Comparison of ENCODE assay signal across 1 cellular context in genomic region chr1:151547119-151547899, GRCh38.
A peak's percentile ranks its signal among the peaks of the same experiment; 100 is the strongest.
TF ChIP-seq lines count a peak whose summit lies in the region.

No MANE protein-coding gene starts in this region.

TF ChIP-seq in HepG2, 621 proteins besides CTCF, POLR2A, EP300 and RAD21 (continued from another document and continues in another):
- TF ChIP-seq ZSCAN20 (CRISPR knock-in tag; IDR thresholded peaks at IDR 0.05; ENCODE audit: borderline replicate concordance) (no peak), ZMYM4 (CRISPR knock-in tag; IDR thresholded peaks at IDR 0.05) (peak; percentile 76), IRF1 (CRISPR knock-in tag; IDR thresholded peaks at IDR 0.05; ENCODE audit: low read depth) (no peak), HNRNPUL1 (IDR thresholded peaks at IDR 0.05; ENCODE audit: low read depth, low read length) (no peak), ETS1 (CRISPR knock-in tag; IDR thresholded peaks at IDR 0.05) (no peak), GZF1 (CRISPR knock-in tag; IDR thresholded peaks at IDR 0.05) (no peak), XBP1 (CRISPR knock-in tag; IDR thresholded peaks at IDR 0.05) (no peak), RFX1 (IDR thresholded peaks at IDR 0.05) (no peak), KLF13 (CRISPR knock-in tag; IDR thresholded peaks at IDR 0.05) (no peak), ELF3 (CRISPR knock-in tag; IDR thresholded peaks at IDR 0.05) (peak; percentile 90), ELF4 (CRISPR knock-in tag; IDR thresholded peaks at IDR 0.05; ENCODE audit: borderline replicate concordance) (no peak), MIXL1 (CRISPR knock-in tag; IDR thresholded peaks at IDR 0.05) (peak; percentile 92), SNAPC4 (CRISPR knock-in tag; IDR thresholded peaks at IDR 0.05) (no peak), ELK4 (CRISPR knock-in tag; IDR thresholded peaks at IDR 0.05; ENCODE audit: borderline replicate concordance) (no peak), ZNF761 (CRISPR knock-in tag; conservative IDR thresholded peaks at IDR 0.05) (0 out of 2 replicates have a peak, but pooled peaks have one; percentile 61), MEIS2 (CRISPR knock-in tag; IDR thresholded peaks at IDR 0.05) (no peak), SRF (IDR thresholded peaks at IDR 0.05; ENCODE audit: low read depth, low read length) (0 out of 2 replicates have a peak, but pooled peaks have one; percentile 5), CREB3 (CRISPR knock-in tag; IDR thresholded peaks at IDR 0.05) (no peak), ZBTB25 (CRISPR knock-in tag; IDR thresholded peaks at IDR 0.05) (peak; percentile 58; the same call in 1 of the 2 replicates), ZNF121 (CRISPR knock-in tag; IDR thresholded peaks at IDR 0.05) (peak; percentile 31; the same call in 1 of the 2 replicates), ZNF597 (CRISPR knock-in tag; IDR thresholded peaks at IDR 0.05) (no peak), MYC (CRISPR knock-in tag; IDR thresholded peaks at IDR 0.05; ENCODE audit: borderline replicate concordance) (peak; percentile 93), DNMT1 (CRISPR knock-in tag; IDR thresholded peaks at IDR 0.05) (no peak), SYNCRIP (IDR thresholded peaks at IDR 0.05; ENCODE audit: insufficient read depth, low read depth, low read length) (no peak), ZNF749 (CRISPR knock-in tag; IDR thresholded peaks at IDR 0.05; ENCODE audit: borderline replicate concordance) (no peak), HNF1A (IDR thresholded peaks at IDR 0.05; ENCODE audit: low read depth) (peak; percentile 36; the same call in 1 of the 2 replicates), HNF1A (CRISPR knock-in tag; IDR thresholded peaks at IDR 0.05; ENCODE audit: borderline replicate concordance) (0 out of 2 replicates have a peak, but pooled peaks have one; percentile 28), ZNF563 (CRISPR knock-in tag; IDR thresholded peaks at IDR 0.05) (no peak), TP53 (CRISPR knock-in tag; conservative IDR thresholded peaks at IDR 0.05) (no peak), FOXP4 (CRISPR knock-in tag; IDR thresholded peaks at IDR 0.05) (peak; percentile 76), ZNF17 (CRISPR knock-in tag; IDR thresholded peaks at IDR 0.05) (no peak), ZNF367 (CRISPR knock-in tag; IDR thresholded peaks at IDR 0.05; ENCODE audit: borderline replicate concordance) (no peak), SAFB2 (CRISPR knock-in tag; IDR thresholded peaks at IDR 0.05; ENCODE audit: borderline replicate concordance, low read depth) (no peak), FOXO1 (CRISPR knock-in tag; IDR thresholded peaks at IDR 0.05) (peak; percentile 80; the same call in 1 of the 2 replicates)
